Comparison of ENCODE assay signal across 1 cellular context in genomic region chr1:248837794-248838356, GRCh38.
TF ChIP-seq lines count a peak whose summit lies in the region.

ZNF672 (plus strand) TSS chr1:248838224; CDS start chr1:248847275, 9,051 bp downstream.

TF ChIP-seq in H1, 55 proteins besides CTCF, POLR2A, EP300 and RAD21:
- peak; percentile 94 for TF ChIP-seq CREB1 (IDR thresholded peaks at IDR 0.05)
- peak; percentile 12 for TF ChIP-seq ASH2L (IDR thresholded peaks at IDR 0.05; ENCODE audit: low read length)
- TF ChIP-seq RFX5 (IDR thresholded peaks at IDR 0.05; ENCODE audit: borderline replicate concordance, low read depth, low read length) = peak; percentile 95
- no peak; the same call in 1 of the 2 replicates for TF ChIP-seq SP4 (IDR thresholded peaks at IDR 0.05; ENCODE audit: low read length)
- TF ChIP-seq CBX5 (IDR thresholded peaks at IDR 0.05; ENCODE audit: low read depth, low read length) = no peak
- peak; percentile 31; the same call in 1 of the 2 replicates for TF ChIP-seq SP2 (IDR thresholded peaks at IDR 0.05; ENCODE audit: low read length)
- TF ChIP-seq SIN3A (conservative IDR thresholded peaks at IDR 0.05 in 1 of 2, IDR thresholded peaks at IDR 0.05 in 1 of 2; ENCODE audit: low read depth in 1 of 2, low read length in 2 of 2) = peak; percentile 8 to 51; a peak in 2 of 4 replicates
- peak; percentile 91 for TF ChIP-seq TBP (IDR thresholded peaks at IDR 0.05; ENCODE audit: low read depth, low read length)
- no peak for TF ChIP-seq GABPA (IDR thresholded peaks at IDR 0.05; ENCODE audit: borderline replicate concordance, insufficient read depth, low read length)
- peak; percentile 84; the same call in 1 of the 2 replicates for TF ChIP-seq SP1 (IDR thresholded peaks at IDR 0.05; ENCODE audit: low read depth, low read length)
- TF ChIP-seq BCL11A (IDR thresholded peaks at IDR 0.05; ENCODE audit: low read depth in 2 of 2, low read length in 2 of 2) = no peak
- TF ChIP-seq POLR2AphosphoS5 (IDR thresholded peaks at IDR 0.05; ENCODE audit: low read depth, low read length) = peak; percentile 78
- peak; percentile 89 for TF ChIP-seq TAF7 (optimal IDR thresholded peaks at IDR 0.05; ENCODE audit: borderline replicate concordance, low read depth, low read length)
- no peak for TF ChIP-seq SAP30 (IDR thresholded peaks at IDR 0.05; ENCODE audit: insufficient read depth, insufficient replicate concordance, low read length)
- no peak for TF ChIP-seq ATF2 (IDR thresholded peaks at IDR 0.05; ENCODE audit: low read length)
- TF ChIP-seq RXRA (IDR thresholded peaks at IDR 0.05; ENCODE audit: insufficient read depth, low read depth, low read length) = no peak
- no peak for TF ChIP-seq SIX5 (IDR thresholded peaks at IDR 0.05; ENCODE audit: low read depth, low read length)
- TF ChIP-seq CBX8 (IDR thresholded peaks at IDR 0.05; ENCODE audit: borderline replicate concordance, low read depth, low read length) = no peak
- TF ChIP-seq ZNF274 (IDR thresholded peaks at IDR 0.05; ENCODE audit: borderline replicate concordance, extremely low read depth, low read length) = no peak
- TF ChIP-seq TAF1 (IDR thresholded peaks at IDR 0.05; ENCODE audit: low read depth, low read length) = peak; percentile 92
- TF ChIP-seq CHD2 (IDR thresholded peaks at IDR 0.05; ENCODE audit: low read length) = peak; percentile 61
- TF ChIP-seq KDM5A (IDR thresholded peaks at IDR 0.05; ENCODE audit: low read length) = no peak
- peak; percentile 18; the same call in 1 of the 2 replicates for TF ChIP-seq E2F6 (IDR thresholded peaks at IDR 0.05)
- no peak for TF ChIP-seq NANOG (IDR thresholded peaks at IDR 0.05; ENCODE audit: insufficient read depth, low read depth, low read length, poor library complexity, severe bottlenecking)
- 0 out of 2 replicates have a peak, but pooled peaks have one; percentile 6 for TF ChIP-seq FOSL1 (IDR thresholded peaks at IDR 0.05; ENCODE audit: insufficient read depth, low read depth, low read length)
- TF ChIP-seq PHF8 (conservative IDR thresholded peaks at IDR 0.05; ENCODE audit: low read depth, low read length) = 0 out of 2 replicates have a peak, but pooled peaks have one; percentile 11
- TF ChIP-seq ATF3 (IDR thresholded peaks at IDR 0.05; ENCODE audit: insufficient read depth, low read depth, low read length) = no peak
